In genomic region chr14:51431033-51431709, GRCh38 we compare ENCODE assay signal across 11 cellular contexts.
DNase-seq lines count a peak whose midpoint lies in the region; ATAC-seq and TF ChIP-seq lines count a peak whose summit lies in the region.
"Had no signal": no experiment of that assay in that cellular context is flagged by ENCODE, and none has a peak within 500 bp of the region (broad histone marks: within the 10 kb centered on the region; RNA-seq: fewer than 3 reads in every experiment).

No MANE protein-coding gene starts in this region.

- H3K9me3 ChIP-seq in adipocyte (ENCODE audit: control insufficient read depth, low read length) (no peaks in the 10 kb centered on the region), Peyer's patch (no peaks in the 10 kb centered on the region)

- H3K4me1 ChIP-seq in adipocyte (ENCODE audit: control insufficient read depth, insufficient read depth, low read length) (peaks cover 15% of the 10 kb centered on the region), Peyer's patch (no peaks in the 10 kb centered on the region)

- no peak overlapping the region for H3K4me3 ChIP-seq in adipocyte (ENCODE audit: low read length)
- H3K4me3 ChIP-seq in H7 (ENCODE audit: insufficient read depth, low read depth, low read length): no peak overlapping the region
- H3K4me3 ChIP-seq in Peyer's patch: no peak overlapping the region

- TF ChIP-seq CTCF in Peyer's patch (IDR thresholded peaks at IDR 0.05): no peak

- H3K9ac ChIP-seq in adipocyte (ENCODE audit: low read length): no peak overlapping the region

- H3K27ac ChIP-seq in Peyer's patch: no peak overlapping the region
- H3K27ac ChIP-seq: HL-60 had no signal

- in situ Hi-C loops in ACHN (cut with HindIII; ENCODE audit: low pct_ligation_motif_present, low pct_unique_long_range_greater_than_20kb, low sequenced_read_pairs): no loop called here

- H3K36me3 ChIP-seq in adipocyte (ENCODE audit: control insufficient read depth, insufficient read depth, low read length, severe bottlenecking) (no peaks in the 10 kb centered on the region), H7 (replicated peaks; ENCODE audit: control insufficient read depth, insufficient read depth, low read length) (no peaks in the 10 kb centered on the region), Peyer's patch (no peaks in the 10 kb centered on the region)

- TF ChIP-seq POLR2A in Peyer's patch (IDR thresholded peaks at IDR 0.05): no peak

- peak; percentile 52 for DNase-seq in adipocyte (ENCODE audit: low read depth)
- DNase-seq in renal cortical epithelial cell (ENCODE audit: low read depth): peak; percentile 33
- no peak for DNase-seq in activated T-cell treated with anti-CD3 and anti-CD28 coated beads, Interleukin-2, amount 50 U/mL, for 48 hours
- no peak for DNase-seq in ACHN
- no peak for DNase-seq in H7
- no peak for DNase-seq in Peyer's patch
- DNase-seq: DMS 273 treated with DMSO at 0.1 percent for 48 hours, T-helper 9 cell had no signal

- ATAC-seq in GM19023 (IDR thresholded peaks at IDR 0.05; ENCODE audit: unreplicated experiment) (peak; percentile 66), HG02642 (IDR thresholded peaks at IDR 0.05; ENCODE audit: poor library complexity, unreplicated experiment) (peak; percentile 63)

- H3K27me3 ChIP-seq in adipocyte (replicated peaks; ENCODE audit: control insufficient read depth, insufficient read depth, low read length) (no peaks in the 10 kb centered on the region), H7 (ENCODE audit: control insufficient read depth, insufficient read depth, low read length) (no peaks in the 10 kb centered on the region), Peyer's patch (no peaks in the 10 kb centered on the region)

Comparison
In these comparisons a context has a peak if more than half of its experiments do, and no peak if none do; other contexts are left out.
1. DNase-seq: peak in adipocyte (single experiment) and renal cortical epithelial cell (single experiment); none in activated T-cell treated with anti-CD3 and anti-CD28 coated beads, Interleukin-2, amount 50 U/mL, for 48 hours (0 of 2), ACHN (single experiment), H7 (single experiment) and Peyer's patch (0 of 3).